In genomic region chr20:36235892-36236785, GRCh38 we compare ENCODE assay signal across 1 cellular context.
A peak's percentile ranks its signal among the peaks of the same experiment; 100 is the strongest.
TF ChIP-seq lines count a peak whose summit lies in the region.

TSS of gene AAR2 (plus strand) at chr20:36236478. CDS start at chr20:36239869, 3,391 bp downstream.

TF ChIP-seq in H1, 55 proteins besides CTCF, POLR2A, EP300 and RAD21 (continued from another document):
- TF ChIP-seq CHD7 (IDR thresholded peaks at IDR 0.05; ENCODE audit: insufficient replicate concordance, low read length), result no peak
- TF ChIP-seq JUND (IDR thresholded peaks at IDR 0.05; ENCODE audit: low read length), result no peak
- TF ChIP-seq SIX5 (IDR thresholded peaks at IDR 0.05; ENCODE audit: low read depth, low read length), result no peak
- TF ChIP-seq SAP30 (IDR thresholded peaks at IDR 0.05; ENCODE audit: insufficient read depth, insufficient replicate concordance, low read length), result no peak
- no peak for TF ChIP-seq CBX8 (IDR thresholded peaks at IDR 0.05; ENCODE audit: borderline replicate concordance, low read depth, low read length)
- no peak for TF ChIP-seq KDM1A (IDR thresholded peaks at IDR 0.05; ENCODE audit: borderline replicate concordance, low read length)
- TF ChIP-seq GTF2F1 (IDR thresholded peaks at IDR 0.05; ENCODE audit: borderline replicate concordance, low read depth, low read length), result no peak
- no peak for TF ChIP-seq CTBP2 (IDR thresholded peaks at IDR 0.05; ENCODE audit: borderline replicate concordance, insufficient read depth, insufficient read length, low read length)
- no peak for TF ChIP-seq RXRA (IDR thresholded peaks at IDR 0.05; ENCODE audit: insufficient read depth, low read depth, low read length)
- no peak for TF ChIP-seq E2F6 (IDR thresholded peaks at IDR 0.05)
- peak; percentile 99 for TF ChIP-seq GABPA (IDR thresholded peaks at IDR 0.05; ENCODE audit: borderline replicate concordance, insufficient read depth, low read length)
- TF ChIP-seq KDM4A (IDR thresholded peaks at IDR 0.05; ENCODE audit: low read depth, low read length, severe bottlenecking), result peak; percentile 55
- no peak for TF ChIP-seq SIRT6 (IDR thresholded peaks at IDR 0.05; ENCODE audit: low read length)
- TF ChIP-seq RNF2 (IDR thresholded peaks at IDR 0.05; ENCODE audit: borderline replicate concordance, low read depth, low read length, missing control alignments, poor library complexity, severe bottlenecking), result no peak
- peak; percentile 89 for TF ChIP-seq ASH2L (IDR thresholded peaks at IDR 0.05; ENCODE audit: low read length)
- peak; percentile 71 for TF ChIP-seq SP1 (IDR thresholded peaks at IDR 0.05; ENCODE audit: low read depth, low read length)
- TF ChIP-seq HDAC6 (IDR thresholded peaks at IDR 0.05; ENCODE audit: low read depth, low read length), result no peak
- TF ChIP-seq ZNF274 (IDR thresholded peaks at IDR 0.05; ENCODE audit: borderline replicate concordance, extremely low read depth, low read length), result no peak
- peak; percentile 55; the same call in 1 of the 2 replicates for TF ChIP-seq MAX (IDR thresholded peaks at IDR 0.05)
- peak; percentile 86 for TF ChIP-seq POLR2AphosphoS5 (IDR thresholded peaks at IDR 0.05; ENCODE audit: low read depth, low read length)
- TF ChIP-seq, protein P1, sequence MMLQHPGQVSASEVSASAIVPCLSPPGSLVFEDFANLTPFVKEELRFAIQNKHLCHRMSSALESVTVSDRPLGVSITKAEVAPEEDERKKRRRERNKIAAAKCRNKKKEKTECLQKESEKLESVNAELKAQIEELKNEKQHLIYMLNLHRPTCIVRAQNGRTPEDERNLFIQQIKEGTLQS (IDR thresholded peaks at IDR 0.05; ENCODE audit: insufficient read depth, low read depth, low read length), result no peak
- TF ChIP-seq TCF12 (IDR thresholded peaks at IDR 0.05; ENCODE audit: low read depth, low read length), result no peak
- TF ChIP-seq SUZ12 (IDR thresholded peaks at IDR 0.05; ENCODE audit: low read length), result no peak
- TF ChIP-seq BACH1 (IDR thresholded peaks at IDR 0.05; ENCODE audit: low read length), result 0 out of 2 replicates have a peak, but pooled peaks have one; percentile 23
- TF ChIP-seq JUN (IDR thresholded peaks at IDR 0.05; ENCODE audit: low read depth, low read length), result no peak
- TF ChIP-seq USF2 (IDR thresholded peaks at IDR 0.05; ENCODE audit: low read length), result 0 out of 2 replicates have a peak, but pooled peaks have one; percentile 2
- TF ChIP-seq EZH2 (IDR thresholded peaks at IDR 0.05; ENCODE audit: low read depth, low read length, severe bottlenecking), result no peak
- TF ChIP-seq SP2 (IDR thresholded peaks at IDR 0.05; ENCODE audit: low read length), result no peak
- TF ChIP-seq RFX5 (IDR thresholded peaks at IDR 0.05; ENCODE audit: borderline replicate concordance, low read depth, low read length), result no peak
- TF ChIP-seq SRF (IDR thresholded peaks at IDR 0.05; ENCODE audit: low read depth, low read length), result peak; percentile 44; the same call in 1 of the 2 replicates
- TF ChIP-seq TAF1 (IDR thresholded peaks at IDR 0.05; ENCODE audit: low read depth, low read length), result peak; percentile 98
- 0 out of 4 replicates have a peak, but pooled peaks of 1 of the 2 experiments have one; percentile 50 for TF ChIP-seq HDAC2 (IDR thresholded peaks at IDR 0.05; ENCODE audit: borderline replicate concordance in 1 of 2, low read depth in 2 of 2, low read length in 2 of 2)
- TF ChIP-seq FOSL1 (IDR thresholded peaks at IDR 0.05; ENCODE audit: insufficient read depth, low read depth, low read length), result no peak
- no peak for TF ChIP-seq CBX5 (IDR thresholded peaks at IDR 0.05; ENCODE audit: low read depth, low read length)
- TF ChIP-seq TAF7 (optimal IDR thresholded peaks at IDR 0.05; ENCODE audit: borderline replicate concordance, low read depth, low read length), result peak; percentile 71
- peak; percentile 88; the same call in 1 of the 2 replicates for TF ChIP-seq ATF2 (IDR thresholded peaks at IDR 0.05; ENCODE audit: low read length)
- no peak for TF ChIP-seq POU5F1 (IDR thresholded peaks at IDR 0.05; ENCODE audit: low read depth, low read length)
- peak; percentile 68; the same call in 1 of the 2 replicates for TF ChIP-seq SP4 (IDR thresholded peaks at IDR 0.05; ENCODE audit: low read length)
- 0 out of 2 replicates have a peak, but pooled peaks have one; percentile 43 for TF ChIP-seq TEAD4 (IDR thresholded peaks at IDR 0.05; ENCODE audit: low read depth, low read length)
- TF ChIP-seq PHF8 (conservative IDR thresholded peaks at IDR 0.05; ENCODE audit: low read depth, low read length), result peak; percentile 86
- TF ChIP-seq BCL11A (IDR thresholded peaks at IDR 0.05; ENCODE audit: low read depth in 2 of 2, low read length in 2 of 2), result no peak
- TF ChIP-seq RBBP5 (IDR thresholded peaks at IDR 0.05; ENCODE audit: borderline replicate concordance, low read depth, low read length), result no peak
- no peak for TF ChIP-seq NRF1 (IDR thresholded peaks at IDR 0.05; ENCODE audit: low read depth, low read length)
- peak; percentile 95 for TF ChIP-seq TBP (IDR thresholded peaks at IDR 0.05; ENCODE audit: low read depth, low read length)
- no peak for TF ChIP-seq EGR1 (IDR thresholded peaks at IDR 0.05; ENCODE audit: borderline replicate concordance, low read depth, low read length)
- TF ChIP-seq YY1 (IDR thresholded peaks at IDR 0.05; ENCODE audit: low read depth, low read length), result 0 out of 2 replicates have a peak, but pooled peaks have one; percentile 42
- TF ChIP-seq CREB1 (IDR thresholded peaks at IDR 0.05), result peak; percentile 77
- no peak for TF ChIP-seq CHD1 (IDR thresholded peaks at IDR 0.05; ENCODE audit: low read depth, low read length)
- TF ChIP-seq CEBPB (IDR thresholded peaks at IDR 0.05; ENCODE audit: low read depth, low read length), result no peak
- TF ChIP-seq NANOG (IDR thresholded peaks at IDR 0.05; ENCODE audit: insufficient read depth, low read depth, low read length, poor library complexity, severe bottlenecking), result no peak
- TF ChIP-seq SIN3A (conservative IDR thresholded peaks at IDR 0.05 in 1 of 2, IDR thresholded peaks at IDR 0.05 in 1 of 2; ENCODE audit: low read depth in 1 of 2, low read length in 2 of 2), result peak; percentile 37 to 83; a peak in 3 of 4 replicates
- TF ChIP-seq MAFK (IDR thresholded peaks at IDR 0.05; ENCODE audit: low read depth, low read length), result no peak
